21 cellular contexts compared by ENCODE assay signal in genomic region chr11:67321313-67321871, GRCh38.
"Had no signal": no experiment of that assay in that cellular context is flagged by ENCODE, and none has a peak within 500 bp of the region (broad histone marks: within the 10 kb centered on the region; RNA-seq: fewer than 3 reads in every experiment).

No MANE protein-coding gene starts in this region.

- H3K36me3 ChIP-seq: colonic mucosa, neutrophil, right atrium auricular region had no signal

- FAIRE-seq: kidney had no signal

- H3K4me1 ChIP-seq: colonic mucosa had no signal

- H3K4me3 ChIP-seq: colonic mucosa, esophagus squamous epithelium, gastroesophageal sphincter, lung, right atrium auricular region, stomach had no signal

- H3K27ac ChIP-seq: colonic mucosa, esophagus squamous epithelium, gastroesophageal sphincter, neutrophil, right atrium auricular region, stomach had no signal

- H3K9me3 ChIP-seq: colonic mucosa, esophagus squamous epithelium, gastroesophageal sphincter, neutrophil, right atrium auricular region, stomach had no signal

- DNase-seq: colonic mucosa; dermis blood vessel endothelial cell; esophagus squamous epithelium; foreskin fibroblast; kidney; left cardiac atrium; left ventricle myocardium superior; mesenchymal stem cell; midbrain; naive B cell; nephron progenitor cell; stimulated activated CD4-positive, alpha-beta T cell treated with anti-CD3 and anti-CD28 coated beads, Interleukin-2, amount 100 ng/mL, for 24 hours; stimulated activated CD4-positive, alpha-beta T cell treated with anti-CD3 and anti-CD28 coated beads, Interleukin-4, amount 100 ng/mL, for 4 hours; stimulated activated naive CD4-positive, alpha-beta T cell; stomach; substantia nigra; trophoblast cell had no signal

- ATAC-seq: gastroesophageal sphincter, left cardiac atrium, left ventricle myocardium superior had no signal

- H3K27me3 ChIP-seq: colonic mucosa, esophagus squamous epithelium, gastroesophageal sphincter, right atrium auricular region, stomach had no signal
